31 cellular contexts compared by ENCODE assay signal in the genomic region with DNA sequence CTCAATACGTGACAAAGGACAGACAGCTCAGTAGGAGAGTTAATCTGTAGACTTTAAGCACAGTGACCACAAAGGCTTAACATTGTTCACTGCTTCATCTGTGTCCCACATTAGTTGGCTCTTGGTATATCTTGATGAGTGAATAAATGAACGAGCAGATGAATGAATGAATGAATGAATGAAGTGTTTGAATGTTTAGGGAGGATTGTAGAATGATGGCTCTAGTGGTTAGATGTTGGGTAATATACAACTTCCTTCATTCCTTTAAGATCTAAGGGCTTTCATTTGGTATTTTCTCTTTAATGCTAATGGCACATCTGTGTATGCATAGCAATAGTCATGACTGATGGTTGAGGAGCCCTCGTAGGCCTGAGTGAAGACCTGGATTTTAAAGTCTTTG.
"Had no signal": no experiment of that assay in that cellular context is flagged by ENCODE, and none has a peak within 500 bp of the region (broad histone marks: within the 10 kb centered on the region; RNA-seq: fewer than 3 reads in every experiment).

No MANE protein-coding gene starts in this region.

- H3K27me3 ChIP-seq: body of pancreas, esophagus squamous epithelium, gastroesophageal sphincter, heart right ventricle had no signal

- H3K9me3 ChIP-seq: body of pancreas, esophagus squamous epithelium, gastroesophageal sphincter, heart right ventricle had no signal

- DNase-seq: activated B cell treated with CpG ODN at 0.5 μM for 24 hours; activated CD4-positive, alpha-beta T cell treated with anti-CD3 and anti-CD28 coated beads for 48 hours; activated CD4-positive, alpha-beta T cell treated with anti-CD3 and anti-CD28 coated beads, Interleukin-2, amount 50 U/mL, for 1 hour; activated CD4-positive, alpha-beta T cell treated with anti-CD3 and anti-CD28 coated beads, Interleukin-2, amount 50 U/mL, for 48 hours; activated CD8-positive, alpha-beta memory T cell treated with anti-CD3 and anti-CD28 coated beads for 24 hours; activated CD8-positive, alpha-beta T cell treated with anti-CD3 and anti-CD28 coated beads for 36 hours; activated effector memory CD4-positive, alpha-beta T cell treated with Interleukin-2 at 50 U/mL for 16 hours; activated gamma-delta T cell treated with Interleukin-2 at 50 U/mL for 16 hours; activated naive CD4-positive, alpha-beta T cell treated with anti-CD3 and anti-CD28 coated beads, Interleukin-2, amount 50 U/mL, for 16 hours; activated naive CD4-positive, alpha-beta T cell treated with Interleukin-2 at 50 U/mL for 16 hours; activated T-cell treated with anti-CD3 and anti-CD28 coated beads, Interleukin-2, amount 50 U/mL, for 4 hours; amygdala; aorta; body of pancreas; caudate nucleus; cortex of kidney; dermis blood vessel endothelial cell; effector CD8-positive, alpha-beta T cell; esophagus squamous epithelium; foreskin melanocyte; heart right ventricle; T-helper 17 cell; T1000; WERI-Rb-1 had no signal

- H3K4me3 ChIP-seq: body of pancreas, esophagus squamous epithelium, gastroesophageal sphincter, heart right ventricle had no signal

- H3K4me1 ChIP-seq: body of pancreas, esophagus squamous epithelium, gastroesophageal sphincter had no signal

- FAIRE-seq: colon, endometrium, endothelial cell of umbilical vein had no signal

- H3K27ac ChIP-seq: body of pancreas, epithelial cell of prostate, esophagus squamous epithelium, gastroesophageal sphincter, heart right ventricle, WERI-Rb-1 had no signal

- ATAC-seq: activated CD4-positive, CD25-positive, alpha-beta regulatory T cell treated with anti-CD3 and anti-CD28 coated beads, Interleukin-2, amount 50 U/mL, for 24 hours; activated CD8-positive, alpha-beta T cell treated with anti-CD3 and anti-CD28 coated beads for 36 hours; activated T-cell treated with anti-CD3 and anti-CD28 coated beads, Interleukin-2, amount 50 U/mL, for 4 hours; activated T-helper 17 cell treated with anti-CD3 and anti-CD28 coated beads, Interleukin-2, amount 50 U/mL, for 72 hours; body of pancreas; gastroesophageal sphincter; heart right ventricle; T-helper 17 cell had no signal
